8 cellular contexts compared by ENCODE assay signal in the genomic region with DNA sequence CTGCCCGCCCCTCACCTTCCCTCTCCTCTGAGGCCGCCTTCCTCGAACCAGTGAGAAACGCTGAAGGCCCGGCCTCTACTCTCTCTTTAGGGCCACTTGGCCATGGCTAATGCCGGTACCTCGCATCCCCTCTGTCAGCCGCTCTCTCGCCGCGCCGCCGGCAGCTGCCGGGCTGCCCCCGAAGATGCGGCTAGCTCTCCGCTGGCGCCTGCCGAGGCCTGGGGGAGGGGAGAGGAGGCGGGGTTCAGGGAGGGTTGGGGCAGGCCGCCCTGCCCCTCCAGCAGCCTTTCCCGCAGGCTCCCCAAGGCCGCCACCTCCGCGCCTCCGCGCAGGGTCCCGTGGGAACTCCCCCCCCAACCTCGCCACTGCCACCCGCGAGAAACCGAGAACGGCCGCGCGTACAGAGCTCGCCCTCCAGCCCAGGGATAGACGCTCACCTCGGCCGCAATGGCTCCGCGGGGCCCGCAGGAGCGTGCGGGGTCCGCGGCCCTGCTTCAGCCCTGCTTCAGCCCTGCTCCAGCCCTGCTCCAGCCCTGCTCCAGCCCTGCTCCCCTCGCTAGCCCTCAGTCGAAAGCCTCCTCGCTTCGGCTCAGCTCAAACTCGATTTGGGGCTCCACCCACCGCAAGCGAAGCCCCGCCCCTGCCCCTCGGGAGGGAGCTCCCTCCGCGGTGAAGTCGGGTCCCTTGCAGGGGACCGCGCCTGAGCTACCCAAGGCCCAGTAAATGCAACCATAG. TPM values are rescaled to one million over a fixed set of nuclear protein-coding genes. Genes with fewer than 3 reads are reported as not detected.
DNase-seq lines count a peak whose midpoint lies in the region; ATAC-seq and TF ChIP-seq lines count a peak whose summit lies in the region.

A gene with protein sequence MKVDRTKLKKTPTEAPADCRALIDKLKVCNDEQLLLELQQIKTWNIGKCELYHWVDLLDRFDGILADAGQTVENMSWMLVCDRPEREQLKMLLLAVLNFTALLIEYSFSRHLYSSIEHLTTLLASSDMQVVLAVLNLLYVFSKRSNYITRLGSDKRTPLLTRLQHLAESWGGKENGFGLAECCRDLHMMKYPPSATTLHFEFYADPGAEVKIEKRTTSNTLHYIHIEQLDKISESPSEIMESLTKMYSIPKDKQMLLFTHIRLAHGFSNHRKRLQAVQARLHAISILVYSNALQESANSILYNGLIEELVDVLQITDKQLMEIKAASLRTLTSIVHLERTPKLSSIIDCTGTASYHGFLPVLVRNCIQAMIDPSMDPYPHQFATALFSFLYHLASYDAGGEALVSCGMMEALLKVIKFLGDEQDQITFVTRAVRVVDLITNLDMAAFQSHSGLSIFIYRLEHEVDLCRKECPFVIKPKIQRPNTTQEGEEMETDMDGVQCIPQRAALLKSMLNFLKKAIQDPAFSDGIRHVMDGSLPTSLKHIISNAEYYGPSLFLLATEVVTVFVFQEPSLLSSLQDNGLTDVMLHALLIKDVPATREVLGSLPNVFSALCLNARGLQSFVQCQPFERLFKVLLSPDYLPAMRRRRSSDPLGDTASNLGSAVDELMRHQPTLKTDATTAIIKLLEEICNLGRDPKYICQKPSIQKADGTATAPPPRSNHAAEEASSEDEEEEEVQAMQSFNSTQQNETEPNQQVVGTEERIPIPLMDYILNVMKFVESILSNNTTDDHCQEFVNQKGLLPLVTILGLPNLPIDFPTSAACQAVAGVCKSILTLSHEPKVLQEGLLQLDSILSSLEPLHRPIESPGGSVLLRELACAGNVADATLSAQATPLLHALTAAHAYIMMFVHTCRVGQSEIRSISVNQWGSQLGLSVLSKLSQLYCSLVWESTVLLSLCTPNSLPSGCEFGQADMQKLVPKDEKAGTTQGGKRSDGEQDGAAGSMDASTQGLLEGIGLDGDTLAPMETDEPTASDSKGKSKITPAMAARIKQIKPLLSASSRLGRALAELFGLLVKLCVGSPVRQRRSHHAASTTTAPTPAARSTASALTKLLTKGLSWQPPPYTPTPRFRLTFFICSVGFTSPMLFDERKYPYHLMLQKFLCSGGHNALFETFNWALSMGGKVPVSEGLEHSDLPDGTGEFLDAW (N-terminal part only) (minus strand): TSS at position 569 of the 735 bp plus-strand sequence. CDS start 32,612 bp downstream, outside the sequence.

- peak within 1 kb of the TSS; percentile 90 to 98 for H3K27ac Mint-ChIP-seq in stimulated activated naive CD8-positive, alpha-beta T cell treated with anti-CD3 and anti-CD28 coated beads, Interleukin-15, amount 100 ng/mL, for 72 hours

- H3K4me2 ChIP-seq in neural cell (ENCODE audit: low read length), result peak within 1 kb of the TSS; percentile 25

- no peak for TF ChIP-seq EP300 in neural cell (conservative IDR thresholded peaks at IDR 0.05; ENCODE audit: poor library complexity, severe bottlenecking)

- peak; percentile 44 for ATAC-seq in GM21825 (IDR thresholded peaks at IDR 0.05; ENCODE audit: unreplicated experiment)
- peak; percentile 61 for ATAC-seq in stimulated activated naive CD8-positive, alpha-beta T cell treated with anti-CD3 and anti-CD28 coated beads, Interleukin-15, amount 100 ng/mL, for 72 hours

- peak within 1 kb of the TSS; percentile 88 to 96 for H3K4me3 Mint-ChIP-seq in stimulated activated naive CD8-positive, alpha-beta T cell treated with anti-CD3 and anti-CD28 coated beads, Interleukin-15, amount 100 ng/mL, for 72 hours

- H3K4me1 Mint-ChIP-seq in stimulated activated naive CD8-positive, alpha-beta T cell treated with anti-CD3 and anti-CD28 coated beads, Interleukin-15, amount 100 ng/mL, for 72 hours, result peaks cover 27% of the 10 kb centered on the region

- H3K9me2 ChIP-seq in neural cell (ENCODE audit: insufficient read depth, low read length), result no peaks in the 10 kb centered on the region

- no peak for TF ChIP-seq CTCF in fibroblast of villous mesenchyme (IDR thresholded peaks at IDR 0.05; ENCODE audit: insufficient read depth, low read depth, low read length)
- TF ChIP-seq CTCF in neural cell (IDR thresholded peaks at IDR 0.05; ENCODE audit: poor library complexity, severe bottlenecking), result no peak

- TF ChIP-seq RAD21 in neural cell (conservative IDR thresholded peaks at IDR 0.05), result peak; percentile 34

- H3K9me3 ChIP-seq in neural cell (ENCODE audit: low read length), result no peaks in the 10 kb centered on the region

- H3K79me2 ChIP-seq in neural cell (replicated peaks; ENCODE audit: insufficient read depth, low read length), result peaks cover 17% of the 10 kb centered on the region

- H4K20me1 ChIP-seq in neural cell (ENCODE audit: insufficient read depth), result no peaks in the 10 kb centered on the region

- H3K27me3 Mint-ChIP-seq in stimulated activated naive CD8-positive, alpha-beta T cell treated with anti-CD3 and anti-CD28 coated beads, Interleukin-15, amount 100 ng/mL, for 72 hours, result no peaks in the 10 kb centered on the region

- H3K27me3 ChIP-seq in neural cell (ENCODE audit: insufficient read depth, low read depth, low read length), result no peaks in the 10 kb centered on the region

- H3F3A ChIP-seq in neural cell (ENCODE audit: insufficient read depth, low read length, poor library complexity, severe bottlenecking), result no peaks in the 10 kb centered on the region

- H3K36me3 ChIP-seq in neural cell (ENCODE audit: insufficient read depth, low read length), result no peaks in the 10 kb centered on the region

- H3K4me3 ChIP-seq in fibroblast of villous mesenchyme (ENCODE audit: low read depth, low read length), result peak within 1 kb of the TSS; percentile 76
- peak within 1 kb of the TSS; percentile 81 for H3K4me3 ChIP-seq in neural cell (ENCODE audit: low read length)

- H2AFZ ChIP-seq in neural cell (ENCODE audit: low read depth, low read length), result peak within 1 kb of the TSS; percentile 45

- peak; percentile 62 for DNase-seq in DMS153 (lab: John Stamatoyannopoulos, UW)
- DNase-seq in M059J (ENCODE audit: low read depth), result peak; percentile 75
- peak; percentile 5 for DNase-seq in SIG-M5 (lab: John Stamatoyannopoulos, UW)
- DNase-seq in activated effector memory CD4-positive, alpha-beta T cell treated with anti-CD3 and anti-CD28 coated beads, Interleukin-2, amount 50 U/mL, for 16 hours, result peak; percentile 94
- DNase-seq in fibroblast of villous mesenchyme (ENCODE audit: low read depth), result peak; percentile 64
- peak; percentile 79 to 83 for DNase-seq in stimulated activated naive CD8-positive, alpha-beta T cell treated with anti-CD3 and anti-CD28 coated beads, Interleukin-15, amount 100 ng/mL, for 72 hours

- no peaks in the 10 kb centered on the region for H3K9me3 Mint-ChIP-seq in stimulated activated naive CD8-positive, alpha-beta T cell treated with anti-CD3 and anti-CD28 coated beads, Interleukin-15, amount 100 ng/mL, for 72 hours

- peak within 1 kb of the TSS; percentile 92 for H3K27ac ChIP-seq in neural cell (ENCODE audit: low read length)

- H3K9ac ChIP-seq in neural cell (ENCODE audit: low read length), result peak within 1 kb of the TSS; percentile 87

TF ChIP-seq in neural cell, 6 proteins besides CTCF, POLR2A, EP300 and RAD21:
- no peak for TF ChIP-seq EZH2 (IDR thresholded peaks at IDR 0.05; ENCODE audit: borderline replicate concordance, insufficient read depth, low read length, poor library complexity, severe bottlenecking)
- peak; percentile 82 for TF ChIP-seq TAF1 (IDR thresholded peaks at IDR 0.05; ENCODE audit: low read depth)
- peak; percentile 32 for TF ChIP-seq SMC3 (conservative IDR thresholded peaks at IDR 0.05; ENCODE audit: poor library complexity)
- peak; percentile 85 for TF ChIP-seq POLR2AphosphoS5 (IDR thresholded peaks at IDR 0.05)
- TF ChIP-seq, protein P1, sequence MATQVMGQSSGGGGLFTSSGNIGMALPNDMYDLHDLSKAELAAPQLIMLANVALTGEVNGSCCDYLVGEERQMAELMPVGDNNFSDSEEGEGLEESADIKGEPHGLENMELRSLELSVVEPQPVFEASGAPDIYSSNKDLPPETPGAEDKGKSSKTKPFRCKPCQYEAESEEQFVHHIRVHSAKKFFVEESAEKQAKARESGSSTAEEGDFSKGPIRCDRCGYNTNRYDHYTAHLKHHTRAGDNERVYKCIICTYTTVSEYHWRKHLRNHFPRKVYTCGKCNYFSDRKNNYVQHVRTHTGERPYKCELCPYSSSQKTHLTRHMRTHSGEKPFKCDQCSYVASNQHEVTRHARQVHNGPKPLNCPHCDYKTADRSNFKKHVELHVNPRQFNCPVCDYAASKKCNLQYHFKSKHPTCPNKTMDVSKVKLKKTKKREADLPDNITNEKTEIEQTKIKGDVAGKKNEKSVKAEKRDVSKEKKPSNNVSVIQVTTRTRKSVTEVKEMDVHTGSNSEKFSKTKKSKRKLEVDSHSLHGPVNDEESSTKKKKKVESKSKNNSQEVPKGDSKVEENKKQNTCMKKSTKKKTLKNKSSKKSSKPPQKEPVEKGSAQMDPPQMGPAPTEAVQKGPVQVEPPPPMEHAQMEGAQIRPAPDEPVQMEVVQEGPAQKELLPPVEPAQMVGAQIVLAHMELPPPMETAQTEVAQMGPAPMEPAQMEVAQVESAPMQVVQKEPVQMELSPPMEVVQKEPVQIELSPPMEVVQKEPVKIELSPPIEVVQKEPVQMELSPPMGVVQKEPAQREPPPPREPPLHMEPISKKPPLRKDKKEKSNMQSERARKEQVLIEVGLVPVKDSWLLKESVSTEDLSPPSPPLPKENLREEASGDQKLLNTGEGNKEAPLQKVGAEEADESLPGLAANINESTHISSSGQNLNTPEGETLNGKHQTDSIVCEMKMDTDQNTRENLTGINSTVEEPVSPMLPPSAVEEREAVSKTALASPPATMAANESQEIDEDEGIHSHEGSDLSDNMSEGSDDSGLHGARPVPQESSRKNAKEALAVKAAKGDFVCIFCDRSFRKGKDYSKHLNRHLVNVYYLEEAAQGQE (IDR thresholded peaks at IDR 0.05; ENCODE audit: borderline replicate concordance), result no peak
TF ChIP-seq in neural cell: peak in this region for 3.

RNA-seq across cellular contexts. Expression of the gene that starts here (rescaled TPM):
- total RNA-seq in M059J (2014; rRNA removed; shearing (Covaris generic)), result 62.5 and 124 TPM in 2 replicates
- 142 and 167 TPM in 2 replicates for total RNA-seq in fibroblast of villous mesenchyme
- 24.5 and 25.0 TPM in 2 replicates for polyA plus RNA-seq in neural cell
- polyA minus RNA-seq in neural cell, result 162 and 192 TPM in 2 replicates

Comparison
In these comparisons a context has a peak if more than half of its experiments do, and no peak if none do; other contexts are left out.
1. Peak in every context shown above with its lines: DNase-seq, ATAC-seq, H3K4me3 ChIP-seq and H3K27ac ChIP-seq.
2. DNase-seq: peak in every context shown above with its lines; median percentile 94 in activated effector memory CD4-positive, alpha-beta T cell treated with anti-CD3 and anti-CD28 coated beads, Interleukin-2, amount 50 U/mL, for 16 hours; 81 in stimulated activated naive CD8-positive, alpha-beta T cell treated with anti-CD3 and anti-CD28 coated beads, Interleukin-15, amount 100 ng/mL, for 72 hours; 75 in M059J; 64 in fibroblast of villous mesenchyme; 62 in DMS153; 5 in SIG-M5.